13 cellular contexts compared by ENCODE assay signal in the genomic region with DNA sequence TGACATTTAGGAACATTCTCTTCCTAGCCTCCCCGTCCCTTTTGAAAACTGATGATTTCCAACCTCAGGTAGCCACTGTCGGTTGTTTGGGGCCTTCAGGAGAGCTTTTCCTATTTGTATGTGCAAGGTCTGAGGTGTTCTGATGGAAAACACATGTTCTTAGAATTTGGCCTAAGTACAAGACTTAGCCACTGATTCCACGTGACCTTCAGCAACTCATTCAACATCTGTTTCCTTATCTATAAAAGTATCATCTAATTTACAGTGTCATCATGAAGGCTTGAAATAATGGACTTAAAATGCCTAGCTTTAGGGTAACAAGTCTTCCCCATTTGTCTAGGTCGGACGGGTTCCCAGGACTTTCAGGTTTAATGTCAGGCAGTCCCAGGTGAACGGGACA.
"Had no signal": no experiment of that assay in that cellular context is flagged by ENCODE, and none has a peak within 500 bp of the region (broad histone marks: within the 10 kb centered on the region; RNA-seq: fewer than 3 reads in every experiment).

No MANE protein-coding gene starts in this region.

- ATAC-seq: gastrocnemius medialis, heart right ventricle, natural killer cell, pancreas, right cardiac atrium had no signal

- H3K27me3 ChIP-seq: gastrocnemius medialis, pancreas had no signal

- H3K9me3 ChIP-seq: gastrocnemius medialis, heart right ventricle, pancreas had no signal

- H3K27ac ChIP-seq: coronary artery, gastrocnemius medialis, heart right ventricle, pancreas had no signal

- DNase-seq: effector CD4-positive, alpha-beta T cell; endodermal cell; gastrocnemius medialis; heart right ventricle; hypothalamus; kidney glomerular epithelial cell; natural killer cell; right cardiac atrium; small intestine; stimulated activated CD4-positive, alpha-beta T cell treated with anti-CD3 and anti-CD28 coated beads, Interleukin-12 subunit alpha, Interleukin-12 subunit beta, amount 100 ng/mL, for 4 hours; stimulated activated naive CD4-positive, alpha-beta T cell treated with Interleukin-2 at 50 U/mL for 16 hours had no signal

- H3K4me1 ChIP-seq: gastrocnemius medialis, pancreas had no signal

- H3K36me3 ChIP-seq: gastrocnemius medialis, heart right ventricle, pancreas had no signal

- H3K4me3 ChIP-seq: coronary artery, gastrocnemius medialis, heart right ventricle, pancreas had no signal
